ENCODE assay signal across 14 cellular contexts in the genomic region with DNA sequence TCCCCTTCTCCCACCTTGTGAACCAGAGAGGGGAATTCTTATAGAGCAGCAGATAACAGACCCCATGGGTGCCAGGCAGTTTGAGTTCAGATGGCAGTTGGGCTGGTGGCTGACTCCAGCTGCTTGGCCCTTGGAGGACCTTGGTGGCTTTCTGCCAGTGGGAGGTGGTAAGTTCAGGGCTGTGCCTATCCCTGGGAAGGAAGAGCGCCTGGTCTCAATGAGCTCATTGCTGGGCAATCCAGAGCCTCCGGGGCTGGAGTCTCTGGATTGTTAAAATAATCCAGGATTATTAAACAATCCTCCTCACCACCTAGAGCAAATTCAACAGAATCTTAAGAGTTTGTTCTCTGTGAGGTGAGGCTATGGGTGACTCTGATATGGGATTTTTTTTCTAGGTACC.
DNase-seq lines count a peak whose midpoint lies in the region; ATAC-seq, FAIRE-seq and TF ChIP-seq lines count a peak whose summit lies in the region.
"Had no signal": no experiment of that assay in that cellular context is flagged by ENCODE, and none has a peak within 500 bp of the region (broad histone marks: within the 10 kb centered on the region; RNA-seq: fewer than 3 reads in every experiment).

No MANE protein-coding gene starts in this region.

- H3K9me3 ChIP-seq in A549 = no peaks in the 10 kb centered on the region
- H3K9me3 ChIP-seq in GM23248 (ENCODE audit: low read depth) = no peaks in the 10 kb centered on the region
- H3K9me3 ChIP-seq in SK-N-SH = no peaks in the 10 kb centered on the region
- H3K9me3 ChIP-seq: prostate gland had no signal

- WGBS in A549 (ENCODE audit: missing lambda C conversion rate) = 11% methylated on average over 2 of the region's 2 CpGs
- WGBS in GM23248 (ENCODE audit: low coverage in 1 of 2, low lambda C conversion rate in 2 of 2, missing lambda C conversion rate in 2 of 2), 2 experiments = 43 to 52% methylated on average over 2 of the region's 2 CpGs
- 55% methylated on average over 2 of the region's 2 CpGs for WGBS in SK-N-SH (ENCODE audit: low lambda C conversion rate)

- peaks cover 10% of the 10 kb centered on the region for H3K4me1 ChIP-seq in A549
- no peaks in the 10 kb centered on the region for H3K4me1 ChIP-seq in GM23248 (ENCODE audit: insufficient read depth)
- peaks cover 0 to 4% of the 10 kb centered on the region in 2 experiments; a peak in 1 of 4 replicates for H3K4me1 ChIP-seq in SK-N-SH (ENCODE audit: control insufficient read depth in 1 of 2, insufficient read depth in 2 of 2, low read depth in 1 of 2, low read length in 1 of 2)
- H3K4me1 ChIP-seq: prostate gland had no signal

- ATAC-seq in A549 = peak; percentile 66 to 90; a peak in 4 of 6 replicates
- ATAC-seq in HG03460 (IDR thresholded peaks at IDR 0.05; ENCODE audit: unreplicated experiment) = no peak
- ATAC-seq in left colon = no peak
- ATAC-seq: naive thymus-derived CD8-positive, alpha-beta T cell had no signal

- H3F3A ChIP-seq in GM23248 (ENCODE audit: insufficient read depth) (peaks cover 7% of the 10 kb centered on the region; the same call in 1 of the 2 replicates), SK-N-SH (replicated peaks; ENCODE audit: insufficient read depth) (no peaks in the 10 kb centered on the region)

- peak; percentile 40 to 70 for DNase-seq in A549 (ENCODE audit: low read depth in 1 of 2, low spot score in 1 of 2)
- DNase-seq in GM23248 = peak; percentile 50
- no peak for DNase-seq in SK-N-SH
- peak; percentile 58 for DNase-seq in kidney tubule cell (ENCODE audit: low spot score)
- no peak for DNase-seq in T-helper 9 cell
- no peak for DNase-seq in HCEC 1CT
- no peak for DNase-seq in left colon
- DNase-seq: activated CD4-positive, CD25-positive, alpha-beta regulatory T cell treated with anti-CD3 and anti-CD28 coated beads, Interleukin-2, amount 50 U/mL, for 72 hours; naive thymus-derived CD8-positive, alpha-beta T cell; NCI-H1930; NCI-H774; stimulated activated CD4-positive, alpha-beta T cell treated with anti-CD3 and anti-CD28 coated beads, Interleukin-15, amount 100 ng/mL, for 24 hours had no signal

- no peaks in the 10 kb centered on the region for H3K9me2 ChIP-seq in GM23248 (ENCODE audit: insufficient read depth)
- no peaks in the 10 kb centered on the region for H3K9me2 ChIP-seq in SK-N-SH

- TF ChIP-seq POLR2A in A549 (IDR thresholded peaks at IDR 0.05; ENCODE audit: low read length) = no peak

- TF ChIP-seq EP300 in A549 (IDR thresholded peaks at IDR 0.05) (no peak), SK-N-SH (IDR thresholded peaks at IDR 0.05; ENCODE audit: borderline replicate concordance in 1 of 2, low read depth in 1 of 2, low read length in 1 of 2) (no peak)

- POLR2A ChIA-PET in A549 (lab: Yijun Ruan, JAX) (no interaction called here), SK-N-SH (lab: Yijun Ruan, JAX) (no interaction called here)

- H3K9ac ChIP-seq in GM23248 (no peak overlapping the region), SK-N-SH (no peak overlapping the region)

- FAIRE-seq in A549 (lab: Jason Lieb, UNC) = no peak

- H3K27me3 ChIP-seq in GM23248 (replicated peaks; ENCODE audit: insufficient read depth) = no peaks in the 10 kb centered on the region
- H3K27me3 ChIP-seq in SK-N-SH (ENCODE audit: insufficient read depth) = no peaks in the 10 kb centered on the region

- CTCF ChIA-PET in A549 (lab: Yijun Ruan, JAX) = interaction anchor here (1.8 kb wide), 1 partner anchor 385 kb away, joined by 3 read pairs; no protein-coding TSS in a partner anchor
- CTCF ChIA-PET in SK-N-SH (lab: Yijun Ruan, JAX) = no interaction called here

- H3K4me3 ChIP-seq in A549 = no peak overlapping the region
- H3K4me3 ChIP-seq in GM23248 = no peak overlapping the region
- H3K4me3 ChIP-seq in SK-N-SH (ENCODE audit: low read depth in 2 of 2, low read length in 1 of 2) = no peak overlapping the region
- H3K4me3 ChIP-seq: prostate gland had no signal

- H3K27ac ChIP-seq in A549 (peak overlapping the region in 1 of 2 experiments; percentile 70; a peak in 3 of 6 replicates), GM23248 (no peak overlapping the region), SK-N-SH (ENCODE audit: low read depth in 2 of 2, low read length in 1 of 2) (no peak overlapping the region)
- H3K27ac ChIP-seq: prostate gland had no signal

- intact Hi-C loops in left colon (cut with DNase I, micrococcal nuclease) = no loop called here

- H3K4me2 ChIP-seq in A549 = peak overlapping the region; percentile 11; the same call in 1 of the 3 replicates
- H3K4me2 ChIP-seq in GM23248 (ENCODE audit: unreplicated experiment) = no peak overlapping the region
- H3K4me2 ChIP-seq in SK-N-SH = no peak overlapping the region

- H4K20me1 ChIP-seq in GM23248 (ENCODE audit: insufficient read depth) (no peaks in the 10 kb centered on the region), SK-N-SH (ENCODE audit: insufficient read depth) (no peaks in the 10 kb centered on the region)

- in situ Hi-C loops in GM23248 (cut with MboI) = no loop called here

- no peaks in the 10 kb centered on the region for H3K79me2 ChIP-seq in GM23248 (ENCODE audit: insufficient read depth)
- H3K79me2 ChIP-seq in SK-N-SH (ENCODE audit: insufficient read depth) = no peaks in the 10 kb centered on the region

- no peak for TF ChIP-seq RAD21 in A549 (conservative IDR thresholded peaks at IDR 0.05 in 1 of 2, IDR thresholded peaks at IDR 0.05 in 1 of 2)
- no peak for TF ChIP-seq RAD21 in SK-N-SH (IDR thresholded peaks at IDR 0.05; ENCODE audit: low read length)

- H2AFZ ChIP-seq in GM23248 = no peak overlapping the region
- peak overlapping the region; percentile 47; the same call in 1 of the 2 replicates for H2AFZ ChIP-seq in SK-N-SH (ENCODE audit: low read depth)

- H3K36me3 ChIP-seq in GM23248 (ENCODE audit: low read depth) (no peaks in the 10 kb centered on the region), SK-N-SH (replicated peaks in 1 of 2; ENCODE audit: control insufficient read depth in 1 of 2, insufficient read depth in 2 of 2, low read length in 1 of 2) (no peaks in the 10 kb centered on the region)
- H3K36me3 ChIP-seq: prostate gland had no signal

- no peak for TF ChIP-seq CTCF in A549 (IDR thresholded peaks at IDR 0.05)
- no peak for TF ChIP-seq CTCF in SK-N-SH (IDR thresholded peaks at IDR 0.05)

TF ChIP-seq in A549, 52 proteins besides CTCF, POLR2A, EP300 and RAD21:
- TF ChIP-seq NR3C1 (IDR thresholded peaks at IDR 0.05) (no peak), MYC (IDR thresholded peaks at IDR 0.05; ENCODE audit: borderline replicate concordance, low read length) (no peak), JUN (IDR thresholded peaks at IDR 0.05) (no peak), CHD2 (IDR thresholded peaks at IDR 0.05; ENCODE audit: low read length, partially characterized antibody) (no peak), FOXS1 (CRISPR knock-in tag; IDR thresholded peaks at IDR 0.05) (no peak), HDAC2 (IDR thresholded peaks at IDR 0.05) (no peak), EHMT2 (IDR thresholded peaks at IDR 0.05; ENCODE audit: low read depth) (no peak)
- TF ChIP-seq, protein P1, sequence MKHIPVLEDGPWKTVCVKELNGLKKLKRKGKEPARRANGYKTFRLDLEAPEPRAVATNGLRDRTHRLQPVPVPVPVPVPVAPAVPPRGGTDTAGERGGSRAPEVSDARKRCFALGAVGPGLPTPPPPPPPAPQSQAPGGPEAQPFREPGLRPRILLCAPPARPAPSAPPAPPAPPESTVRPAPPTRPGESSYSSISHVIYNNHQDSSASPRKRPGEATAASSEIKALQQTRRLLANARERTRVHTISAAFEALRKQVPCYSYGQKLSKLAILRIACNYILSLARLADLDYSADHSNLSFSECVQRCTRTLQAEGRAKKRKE (CRISPR knock-in tag; IDR thresholded peaks at IDR 0.05; ENCODE audit: low read depth) = no peak

TF ChIP-seq in SK-N-SH, 30 proteins besides CTCF, POLR2A, EP300 and RAD21:
- TF ChIP-seq NFIC (IDR thresholded peaks at IDR 0.05; ENCODE audit: borderline replicate concordance) (peak; percentile 45), TCF12 (IDR thresholded peaks at IDR 0.05) (peak; percentile 36; the same call in 1 of the 2 replicates)
- TF ChIP-seq, protein P2, sequence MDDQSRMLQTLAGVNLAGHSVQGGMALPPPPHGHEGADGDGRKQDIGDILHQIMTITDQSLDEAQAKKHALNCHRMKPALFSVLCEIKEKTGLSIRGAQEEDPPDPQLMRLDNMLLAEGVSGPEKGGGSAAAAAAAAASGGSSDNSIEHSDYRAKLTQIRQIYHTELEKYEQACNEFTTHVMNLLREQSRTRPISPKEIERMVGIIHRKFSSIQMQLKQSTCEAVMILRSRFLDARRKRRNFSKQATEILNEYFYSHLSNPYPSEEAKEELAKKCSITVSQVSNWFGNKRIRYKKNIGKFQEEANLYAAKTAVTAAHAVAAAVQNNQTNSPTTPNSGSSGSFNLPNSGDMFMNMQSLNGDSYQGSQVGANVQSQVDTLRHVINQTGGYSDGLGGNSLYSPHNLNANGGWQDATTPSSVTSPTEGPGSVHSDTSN (IDR thresholded peaks at IDR 0.05) = no peak

Comparison
In these comparisons a context has a peak if more than half of its experiments do, and no peak if none do; other contexts are left out.
1. ATAC-seq: peak in A549 (2 of 2); none in HG03460 (single experiment) and left colon (single experiment).
2. DNase-seq: peak in A549 (2 of 2), GM23248 (single experiment) and kidney tubule cell (single experiment); none in SK-N-SH (single experiment), T-helper 9 cell (single experiment), HCEC 1CT (single experiment) and left colon (0 of 2).